ENCODE assay signal across 31 cellular contexts in genomic region chr7:73507556-73507955, GRCh38.
"Had no signal": no experiment of that assay in that cellular context is flagged by ENCODE, and none has a peak within 500 bp of the region (broad histone marks: within the 10 kb centered on the region; RNA-seq: fewer than 3 reads in every experiment).

No MANE protein-coding gene starts in this region.

- H3K9me3 Mint-ChIP-seq: activated CD4-positive, alpha-beta memory T cell treated with anti-CD3 and anti-CD28 coated beads, Interleukin-2, amount 10 ng/mL, durations not matched to agents 7 days and 5 days; activated naive CD4-positive, alpha-beta T cell treated with anti-CD3 and anti-CD28 coated beads, Interleukin-2, amount 50 U/mL, for 24 hours; activated T-helper 2 cell treated with anti-CD3 and anti-CD28 coated beads, Interferon-gamma antibody, Interleukin-2, Interleukin-4, amounts not matched to agents 10 μg/mL and 5 μg/mL and 100 μg/mL, durations not matched to agents 14 hours and 24 hours and 36 hours; IgD-negative memory B cell; T-helper 2 cell treated with Interferon-gamma antibody and Interleukin-4, amounts not matched to agents 5 μg/mL and 100 μg/mL, for 36 hours had no signal

- H3K27ac ChIP-seq: brain microvascular endothelial cell, SJCRH30, SK-N-MC had no signal

- DNase-seq: activated CD4-positive, alpha-beta memory T cell treated with anti-CD3 and anti-CD28 coated beads, Interleukin-2, amount 10 ng/mL, durations not matched to agents 7 days and 5 days; activated CD4-positive, alpha-beta T cell treated with anti-CD3 and anti-CD28 coated beads for 4 hours; activated CD4-positive, alpha-beta T cell treated with anti-CD3 and anti-CD28 coated beads, Interleukin-2, amount 50 U/mL, for 1 hour; activated CD8-positive, alpha-beta memory T cell treated with anti-CD3 and anti-CD28 coated beads for 24 hours; activated CD8-positive, alpha-beta memory T cell treated with anti-CD3 and anti-CD28 coated beads, Interleukin-2, amount 10 ng/mL, durations not matched to agents 7 days and 5 days; activated CD8-positive, alpha-beta memory T cell treated with anti-CD3 and anti-CD28 coated beads, Interleukin-2, amount 50 U/mL, for 48 hours; activated gamma-delta T cell; activated naive CD4-positive, alpha-beta T cell treated with Interleukin-2 at 50 U/mL for 16 hours; amniotic stem cell; brain microvascular endothelial cell; central memory CD4-positive, alpha-beta T cell; Karpas-422; KBM-7; MG63; NCI-H1048; NCI-H1105 treated with DMSO at 0.1 percent for 48 hours; NCI-H1436; NCI-H1694; NCI-H1930; NCI-H2081 treated with DMSO at 0.1 percent for 48 hours; NCI-H345; NCI-H524 treated with DMSO at 0.1 percent for 48 hours; SHP77; SJCRH30 had no signal

- H3K27ac Mint-ChIP-seq: activated CD4-positive, alpha-beta memory T cell treated with anti-CD3 and anti-CD28 coated beads, Interleukin-2, amount 10 ng/mL, durations not matched to agents 7 days and 5 days; activated CD8-positive, alpha-beta memory T cell treated with anti-CD3 and anti-CD28 coated beads, Interleukin-2, amount 10 ng/mL, durations not matched to agents 7 days and 5 days; activated naive CD4-positive, alpha-beta T cell treated with anti-CD3 and anti-CD28 coated beads, Interleukin-2, amount 50 U/mL, for 24 hours; activated T-helper 2 cell treated with anti-CD3 and anti-CD28 coated beads, Interferon-gamma antibody, Interleukin-2, Interleukin-4, amounts not matched to agents 10 μg/mL and 5 μg/mL and 100 μg/mL, durations not matched to agents 14 hours and 24 hours and 36 hours; T-helper 2 cell treated with Interferon-gamma antibody and Interleukin-4, amounts not matched to agents 5 μg/mL and 100 μg/mL, for 36 hours had no signal

- H3K27me3 ChIP-seq: brain microvascular endothelial cell, MG63, SJCRH30 had no signal

- H3K4me3 Mint-ChIP-seq: activated CD4-positive, alpha-beta memory T cell treated with anti-CD3 and anti-CD28 coated beads, Interleukin-2, amount 10 ng/mL, durations not matched to agents 7 days and 5 days; activated CD8-positive, alpha-beta memory T cell treated with anti-CD3 and anti-CD28 coated beads, Interleukin-2, amount 10 ng/mL, durations not matched to agents 7 days and 5 days; activated naive CD4-positive, alpha-beta T cell treated with anti-CD3 and anti-CD28 coated beads, Interleukin-2, amount 50 U/mL, for 24 hours; IgD-negative memory B cell; T-helper 2 cell treated with Interferon-gamma antibody and Interleukin-4, amounts not matched to agents 5 μg/mL and 100 μg/mL, for 36 hours had no signal

- H3K27me3 Mint-ChIP-seq: activated CD4-positive, alpha-beta memory T cell treated with anti-CD3 and anti-CD28 coated beads, Interleukin-2, amount 10 ng/mL, durations not matched to agents 7 days and 5 days; activated CD8-positive, alpha-beta memory T cell treated with anti-CD3 and anti-CD28 coated beads, Interleukin-2, amount 10 ng/mL, durations not matched to agents 7 days and 5 days; activated naive CD4-positive, alpha-beta T cell treated with anti-CD3 and anti-CD28 coated beads, Interleukin-2, amount 50 U/mL, for 24 hours; IgD-negative memory B cell had no signal

- H3K4me1 ChIP-seq: SJCRH30 had no signal

- ATAC-seq: activated CD4-positive, CD25-positive, alpha-beta regulatory T cell treated with anti-CD3 and anti-CD28 coated beads, Interleukin-2, amount 50 U/mL, for 24 hours; activated CD8-positive, alpha-beta memory T cell treated with anti-CD3 and anti-CD28 coated beads, Interleukin-2, amount 10 ng/mL, durations not matched to agents 7 days and 5 days; Panc1 had no signal

- H3K9me3 ChIP-seq: MG63, SJCRH30 had no signal

- H3K4me3 ChIP-seq: MG63, SJCRH30, SK-N-MC had no signal
